ENCODE assay signal across 17 cellular contexts in genomic region chr13:31528176-31528575, GRCh38.
DNase-seq lines count a peak whose midpoint lies in the region; ATAC-seq and TF ChIP-seq lines count a peak whose summit lies in the region.
"Had no signal": no experiment of that assay in that cellular context is flagged by ENCODE, and none has a peak within 500 bp of the region (broad histone marks: within the 10 kb centered on the region; RNA-seq: fewer than 3 reads in every experiment).

No MANE protein-coding gene starts in this region.

- H3K36me3 ChIP-seq in brain microvascular endothelial cell (replicated peaks) (no peaks in the 10 kb centered on the region), left lung (no peaks in the 10 kb centered on the region), upper lobe of right lung (no peaks in the 10 kb centered on the region), psoas muscle (ENCODE audit: insufficient read depth in 1 of 2, low read depth in 1 of 2) (no peaks in the 10 kb centered on the region)

- no peak overlapping the region for H3K4me3 ChIP-seq in brain microvascular endothelial cell (ENCODE audit: low read depth, low read length)
- no peak overlapping the region for H3K4me3 ChIP-seq in left lung
- no peak overlapping the region for H3K4me3 ChIP-seq in upper lobe of right lung
- H3K4me3 ChIP-seq in psoas muscle = no peak overlapping the region
- H3K4me3 ChIP-seq: GM23338 had no signal

- TF ChIP-seq CTCF in brain microvascular endothelial cell (IDR thresholded peaks at IDR 0.05; ENCODE audit: low read depth, low read length, missing control alignments) (no peak), left lung (IDR thresholded peaks at IDR 0.05) (no peak), upper lobe of right lung (IDR thresholded peaks at IDR 0.05) (no peak), psoas muscle (IDR thresholded peaks at IDR 0.05) (no peak)

- in situ Hi-C loops in brain microvascular endothelial cell (cut with HindIII; ENCODE audit: low pct_ligation_motif_present, low sequenced_read_pairs) = no loop called here

- H3K27ac ChIP-seq in brain microvascular endothelial cell (no peak overlapping the region), left lung (no peak overlapping the region), upper lobe of right lung (no peak overlapping the region), psoas muscle (no peak overlapping the region)

- H3K27me3 ChIP-seq in brain microvascular endothelial cell (replicated peaks) = no peaks in the 10 kb centered on the region
- H3K27me3 ChIP-seq in left lung = no peaks in the 10 kb centered on the region
- H3K27me3 ChIP-seq in upper lobe of right lung = no peaks in the 10 kb centered on the region
- no peaks in the 10 kb centered on the region for H3K27me3 ChIP-seq in psoas muscle (ENCODE audit: insufficient read depth in 3 of 3, low read length in 2 of 3)

- intact Hi-C loops in left lung (cut with DNase I) = no loop called here
- intact Hi-C loops in upper lobe of right lung (cut with DNase I) = no loop called here
- intact Hi-C loops in psoas muscle (cut with DNase I) = no loop called here

- H3K9me3 ChIP-seq in left lung (peaks cover 0 to 2% of the 10 kb centered on the region in 2 donors), upper lobe of right lung (no peaks in the 10 kb centered on the region), psoas muscle (no peaks in the 10 kb centered on the region)

- WGBS in psoas muscle, 3 donors = 67 to 77% (median 72%) methylated on average over 3 of the region's 3 CpGs

- DNase-seq in ELR (ENCODE audit: low read depth) (peak; percentile 18), brain microvascular endothelial cell (peak; percentile 34), left lung (no peak), upper lobe of right lung (no peak), psoas muscle (no peak), SW480 (ENCODE audit: low spot score) (no peak), HK-2 (ENCODE audit: unreplicated experiment) (no peak), SHP77 (lab: John Stamatoyannopoulos, UW) (no peak)
- DNase-seq: C1 segment of cervical spinal cord; CD4-positive, alpha-beta memory T cell; COR-L47; DMS153; DND-41; GF-D8; H9 had no signal

- peak; percentile 45 for ATAC-seq in left lung
- ATAC-seq in upper lobe of right lung = peak; percentile 10
- ATAC-seq in psoas muscle = no peak
- ATAC-seq: GM23338, HCT116 had no signal

- H3K4me1 ChIP-seq in left lung (no peaks in the 10 kb centered on the region), upper lobe of right lung (no peaks in the 10 kb centered on the region), psoas muscle (no peaks in the 10 kb centered on the region)

Comparison
In these comparisons a context has a peak if more than half of its experiments do, and no peak if none do; other contexts are left out.
1. DNase-seq: peak in ELR (single experiment) and brain microvascular endothelial cell (single experiment); none in left lung (0 of 2), upper lobe of right lung (single experiment), psoas muscle (0 of 2), SW480 (single experiment), HK-2 (single experiment) and SHP77 (0 of 2).
2. ATAC-seq: peak in left lung (single experiment) and upper lobe of right lung (single experiment); none in psoas muscle (0 of 4).